ENCODE assay signal across 13 cellular contexts in the genomic region with DNA sequence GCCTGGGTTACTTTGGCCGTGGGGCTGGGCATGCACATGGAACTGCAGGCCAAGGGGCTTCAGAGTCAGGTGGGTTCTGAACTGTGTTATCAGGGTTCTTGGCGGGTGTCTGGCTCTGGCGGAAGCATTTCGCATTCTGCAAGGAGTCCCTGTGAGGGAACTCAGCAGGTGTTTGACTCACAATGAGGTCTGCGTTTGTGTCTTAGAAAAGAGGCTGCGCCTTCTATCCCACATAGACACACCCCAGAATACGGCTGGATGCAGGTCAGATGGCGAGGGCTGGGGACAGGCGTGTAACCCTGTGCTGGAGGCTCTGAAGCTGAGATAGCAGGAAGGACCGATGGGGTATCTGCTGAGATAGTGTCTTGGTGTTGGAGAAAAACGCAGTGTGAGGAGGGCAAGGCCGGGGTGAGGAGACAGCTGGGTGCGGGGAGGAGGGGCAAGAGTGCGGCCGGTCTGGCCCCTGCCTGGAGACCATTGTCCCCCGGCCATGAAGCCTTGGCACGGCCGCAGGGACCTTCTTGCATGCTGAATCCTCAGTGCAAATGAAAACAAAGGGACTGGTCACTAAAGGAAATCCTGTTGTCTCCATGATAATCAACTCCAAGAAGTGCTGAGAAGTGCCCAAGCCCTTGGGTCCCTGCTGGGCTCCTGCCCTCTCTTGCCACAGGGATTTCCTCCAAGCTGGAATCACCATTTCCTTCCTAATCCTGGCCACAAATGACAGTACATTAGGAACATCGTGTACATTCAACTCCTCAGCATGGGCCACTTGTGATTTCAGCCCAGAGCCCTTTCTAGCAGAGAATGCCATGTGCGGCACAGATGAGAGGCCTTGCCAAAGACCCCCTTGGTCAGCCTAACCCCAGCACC. TPM values are rescaled to one million over a fixed set of nuclear protein-coding genes. Genes with fewer than 3 reads are reported as not detected.
DNase-seq lines count a peak whose midpoint lies in the region; ATAC-seq, FAIRE-seq and TF ChIP-seq lines count a peak whose summit lies in the region.
"Had no signal": no experiment of that assay in that cellular context is flagged by ENCODE, and none has a peak within 500 bp of the region (broad histone marks: within the 10 kb centered on the region; RNA-seq: fewer than 3 reads in every experiment).

No MANE protein-coding gene starts in this region.

- no peak overlapping the region for H3K9ac ChIP-seq in kidney (ENCODE audit: low read length in 2 of 2)
- H3K9ac ChIP-seq: KMS-11 had no signal

- 84 to 93% methylated on average over 20 of the region's 20 CpGs for WGBS in sigmoid colon, 2 donors

- H3K4me3 ChIP-seq in kidney (ENCODE audit: low read length in 2 of 2) = no peak overlapping the region
- no peak overlapping the region for H3K4me3 ChIP-seq in sigmoid colon

- H3K36me3 ChIP-seq in kidney (ENCODE audit: control insufficient read depth in 1 of 2, insufficient read depth in 2 of 2, low read length in 2 of 2) (no peaks in the 10 kb centered on the region), sigmoid colon (no peaks in the 10 kb centered on the region)

- no peak for ATAC-seq in T-helper 17 cell
- ATAC-seq: T-cell had no signal

- peaks cover 3% of the 10 kb centered on the region for H3K4me1 Mint-ChIP-seq in T-helper 17 cell
- H3K4me1 Mint-ChIP-seq: immature natural killer cell had no signal

- no peaks in the 10 kb centered on the region for H3K36me3 Mint-ChIP-seq in T-helper 17 cell (ENCODE audit: low read depth)

- no peak for TF ChIP-seq EP300 in sigmoid colon (IDR thresholded peaks at IDR 0.05)

- H3K9me3 ChIP-seq in T-helper 17 cell (ENCODE audit: control insufficient read depth, low read length, poor library complexity, severe bottlenecking) = no peaks in the 10 kb centered on the region
- no peaks in the 10 kb centered on the region for H3K9me3 ChIP-seq in kidney (ENCODE audit: control insufficient read depth in 1 of 2, low read length in 2 of 2)
- H3K9me3 ChIP-seq in sigmoid colon = no peaks in the 10 kb centered on the region

- TF ChIP-seq CTCF in kidney (IDR thresholded peaks at IDR 0.05; ENCODE audit: borderline replicate concordance, extremely low read depth, insufficient read depth) = no peak
- TF ChIP-seq CTCF in sigmoid colon (IDR thresholded peaks at IDR 0.05) = no peak
- TF ChIP-seq CTCF in GM10266 (IDR thresholded peaks at IDR 0.05; ENCODE audit: control insufficient read depth, insufficient read depth, low read depth, missing control alignments) = no peak

- no peaks in the 10 kb centered on the region for H3K27me3 Mint-ChIP-seq in T-helper 17 cell
- H3K27me3 Mint-ChIP-seq: T-cell had no signal

- peak overlapping the region; percentile 57 for H3K27ac Mint-ChIP-seq in T-helper 17 cell
- H3K27ac Mint-ChIP-seq: immature natural killer cell, T-cell had no signal

- no peak overlapping the region for H3K4me3 Mint-ChIP-seq in T-helper 17 cell
- H3K4me3 Mint-ChIP-seq: immature natural killer cell, T-cell had no signal

- intact Hi-C loops in kidney (cut with DNase I) = no loop called here
- intact Hi-C loops in sigmoid colon (cut with DNase I) = no loop called here

- H3K4me1 ChIP-seq in kidney (ENCODE audit: control insufficient read depth in 1 of 2, insufficient read depth in 1 of 2, low read depth in 1 of 2, low read length in 2 of 2) (peaks cover 46 to 60% of the 10 kb centered on the region in 2 donors), sigmoid colon (peaks cover under 1 to 99% (median 98%) of the 10 kb centered on the region in 4 donors)

- FAIRE-seq in kidney (lab: Jason Lieb, UNC) = no peak

- peak overlapping the region in 1 of 2 donors; percentile 91 for H3K27ac ChIP-seq in kidney (ENCODE audit: low read depth in 2 of 2, low read length in 2 of 2)
- peak overlapping the region; percentile 92 to 99 (median 98) for H3K27ac ChIP-seq in sigmoid colon
- H3K27ac ChIP-seq: KMS-11 had no signal

- no peaks in the 10 kb centered on the region for H3K27me3 ChIP-seq in sigmoid colon

- DNase-seq in Ammon's horn (ENCODE audit: low spot score) = peak; percentile 27
- DNase-seq in T-helper 17 cell = no peak
- peak; percentile 68 for DNase-seq in kidney
- no peak for DNase-seq in sigmoid colon
- DNase-seq in GM10266 (ENCODE audit: extremely low spot score) = no peak
- no peak for DNase-seq in NK-92 treated with Interleukin-12 subunit alpha and Interleukin-12 subunit beta, amount 100 ng/mL, for 24 hours (lab: John Stamatoyannopoulos, UW)
- no peak for DNase-seq in stimulated activated naive CD4-positive, alpha-beta T cell (lab: John Stamatoyannopoulos, UW)
- no peak for DNase-seq in stimulated activated CD4-positive, alpha-beta T cell treated with anti-CD3 and anti-CD28 coated beads, Interleukin-15, amount 100 ng/mL, for 24 hours
- DNase-seq: immature natural killer cell, NCI-H2171 treated with DMSO at 0.1 percent for 48 hours, NCI-H82, T-cell had no signal

- TF ChIP-seq POLR2A in sigmoid colon (IDR thresholded peaks at IDR 0.05) = no peak

RNA-seq across cellular contexts. Expression of a gene that starts 22.8 kb away (rescaled TPM):
- total RNA-seq in T-helper 17 cell (1 to 10 TPM; 4.4 to 6.9 TPM), kidney (33.0 TPM), sigmoid colon (10 to 100 TPM; 36.4 to 100.0 (median 60.7) TPM)
- polyA plus RNA-seq in kidney (ENCODE audit: insufficient read depth, low read depth, low replicate concordance) (19.2 TPM), sigmoid colon (10 to 100 TPM in 2 of 3 donors, 1 to 10 TPM in 1; 5.4 to 28.2 (median 10.9) TPM)
- polyA plus RNA-seq: immature natural killer cell had no signal

Comparison
In these comparisons a context has a peak if more than half of its experiments do, and no peak if none do; other contexts are left out.
1. DNase-seq: peak in Ammon's horn (single experiment) and kidney (single experiment); none in T-helper 17 cell (0 of 3), sigmoid colon (single experiment), GM10266 (single experiment), NK-92 treated with Interleukin-12 subunit alpha and Interleukin-12 subunit beta, amount 100 ng/mL, for 24 hours (single experiment), stimulated activated naive CD4-positive, alpha-beta T cell (0 of 6) and stimulated activated CD4-positive, alpha-beta T cell treated with anti-CD3 and anti-CD28 coated beads, Interleukin-15, amount 100 ng/mL, for 24 hours (single experiment).